8 cellular contexts compared by ENCODE assay signal in genomic region chr10:110311357-110311949, GRCh38. TPM values are rescaled to one million over a fixed set of nuclear protein-coding genes. Genes with fewer than 3 reads are reported as not detected.
A peak's percentile ranks its signal among the peaks of the same experiment; 100 is the strongest.
DNase-seq lines count a peak whose midpoint lies in the region; ATAC-seq and TF ChIP-seq lines count a peak whose summit lies in the region.

No MANE protein-coding gene starts in this region.

- H3K27me3 ChIP-seq in Caco-2 (replicated peaks; ENCODE audit: control insufficient read depth, insufficient read depth, low read length) (no peaks in the 10 kb centered on the region), neural progenitor cell (no peaks in the 10 kb centered on the region)

- H3K9me3 Mint-ChIP-seq in Caco-2 (ENCODE audit: unreplicated experiment): no peaks in the 10 kb centered on the region
- no peaks in the 10 kb centered on the region for H3K9me3 Mint-ChIP-seq in activated CD4-positive, alpha-beta T cell treated with anti-CD3 and anti-CD28 coated beads, Interleukin-2, amount 10 ng/mL, durations not matched to agents 24 days and 14 days
- no peaks in the 10 kb centered on the region for H3K9me3 Mint-ChIP-seq in neural progenitor cell

- H3K79me2 ChIP-seq in neural progenitor cell (ENCODE audit: low read depth): no peaks in the 10 kb centered on the region

- H4K20me1 ChIP-seq in neural progenitor cell (ENCODE audit: low read depth): no peaks in the 10 kb centered on the region

- H3K36me3 Mint-ChIP-seq in Caco-2 (ENCODE audit: insufficient read depth, unreplicated experiment): no peaks in the 10 kb centered on the region
- no peaks in the 10 kb centered on the region for H3K36me3 Mint-ChIP-seq in activated CD4-positive, alpha-beta T cell treated with anti-CD3 and anti-CD28 coated beads, Interleukin-2, amount 10 ng/mL, durations not matched to agents 24 days and 14 days (ENCODE audit: low read depth)
- H3K36me3 Mint-ChIP-seq in neural progenitor cell: no peaks in the 10 kb centered on the region

- peak overlapping the region; percentile 21 for H2AFZ ChIP-seq in neural progenitor cell (replicated peaks)

- intact Hi-C loops in Caco-2 (cut with micrococcal nuclease; ENCODE audit: unreplicated experiment): loop anchor here (1.0 to 5.0 kb wide), 6 partner anchors 47 to 289 kb away; no protein-coding TSS in a partner anchor
- intact Hi-C loops in activated CD4-positive, alpha-beta T cell treated with anti-CD3 and anti-CD28 coated beads, Interleukin-2, amount 10 ng/mL, durations not matched to agents 24 days and 14 days (cut with micrococcal nuclease): loop anchor here (1.0 to 5.0 kb wide), 10 partner anchors 42 to 371 kb away; partner anchors contain the start of gene SMC3

- H3K36me3 ChIP-seq in Caco-2 (ENCODE audit: control insufficient read depth, insufficient read depth, low read length) (no peaks in the 10 kb centered on the region), neural progenitor cell (no peaks in the 10 kb centered on the region)

- H3K4me1 ChIP-seq in Caco-2: peaks cover 7% of the 10 kb centered on the region
- H3K4me1 ChIP-seq in neural progenitor cell: peaks cover 4% of the 10 kb centered on the region

- CTCF ChIA-PET in Caco-2 (lab: Charles Lee): interaction anchor here (1.1 kb wide), 1 partner anchor 289 kb away, joined by 5 read pairs; no protein-coding TSS in a partner anchor

- no peak overlapping the region for H3K27ac ChIP-seq in neural progenitor cell

- no peaks in the 10 kb centered on the region for H3F3A ChIP-seq in neural progenitor cell (ENCODE audit: low read depth)

- H3K9me3 ChIP-seq in Caco-2: no peaks in the 10 kb centered on the region; the same call in 1 of the 2 replicates
- no peaks in the 10 kb centered on the region for H3K9me3 ChIP-seq in neural progenitor cell (ENCODE audit: low read depth)

- no peaks in the 10 kb centered on the region for H3K4me1 Mint-ChIP-seq in Caco-2 (ENCODE audit: low read depth, unreplicated experiment)
- H3K4me1 Mint-ChIP-seq in activated CD4-positive, alpha-beta T cell treated with anti-CD3 and anti-CD28 coated beads, Interleukin-2, amount 10 ng/mL, durations not matched to agents 24 days and 14 days: peaks cover 34% of the 10 kb centered on the region
- peaks cover 11% of the 10 kb centered on the region for H3K4me1 Mint-ChIP-seq in neural progenitor cell

- H3K4me3 Mint-ChIP-seq in Caco-2 (ENCODE audit: unreplicated experiment): no peak overlapping the region
- no peak overlapping the region for H3K4me3 Mint-ChIP-seq in activated CD4-positive, alpha-beta T cell treated with anti-CD3 and anti-CD28 coated beads, Interleukin-2, amount 10 ng/mL, durations not matched to agents 24 days and 14 days
- no peak overlapping the region for H3K4me3 Mint-ChIP-seq in neural progenitor cell

- DNase-seq in Caco-2: peak; percentile 59 to 60
- peak; percentile 48 to 52 for DNase-seq in NCI-H2081 (lab: John Stamatoyannopoulos, UW)
- peak; percentile 74 for DNase-seq in activated CD4-positive, alpha-beta T cell treated with anti-CD3 and anti-CD28 coated beads, Interleukin-2, amount 10 ng/mL, durations not matched to agents 24 days and 14 days
- DNase-seq in fibroblast of gingiva (ENCODE audit: low read depth): peak; percentile 44
- peak; percentile 82 for DNase-seq in neural progenitor cell (ENCODE audit: low spot score)

- H3K4me3 ChIP-seq in Caco-2 (ENCODE audit: low read depth, low read length) (no peak overlapping the region), neural progenitor cell (no peak overlapping the region)

- H3K27ac Mint-ChIP-seq in Caco-2 (ENCODE audit: unreplicated experiment) (no peak overlapping the region), neural progenitor cell (no peak overlapping the region)
- no peak overlapping the region for H3K27ac Mint-ChIP-seq in activated CD4-positive, alpha-beta T cell treated with anti-CD3 and anti-CD28 coated beads, Interleukin-2, amount 10 ng/mL, durations not matched to agents 24 days and 14 days

- TF ChIP-seq CTCF in Caco-2 (IDR thresholded peaks at IDR 0.05; ENCODE audit: insufficient read depth in 1 of 2, low read depth in 1 of 2, low read length in 1 of 2, severe bottlenecking in 1 of 2, unreplicated experiment in 1 of 2): peak; percentile 65 to 83
- peak; percentile 78 for TF ChIP-seq CTCF in neural progenitor cell (IDR thresholded peaks at IDR 0.05)

- H3K9ac ChIP-seq in neural progenitor cell: no peak overlapping the region

- no TSS peak for BruUV-seq in Caco-2 (replicated peaks; lab: Mats Ljungman, UMichigan)

- H3K27me3 Mint-ChIP-seq in Caco-2 (ENCODE audit: insufficient read depth, unreplicated experiment) (no peaks in the 10 kb centered on the region), neural progenitor cell (ENCODE audit: insufficient read depth, low read depth) (no peaks in the 10 kb centered on the region)
- no peaks in the 10 kb centered on the region for H3K27me3 Mint-ChIP-seq in activated CD4-positive, alpha-beta T cell treated with anti-CD3 and anti-CD28 coated beads, Interleukin-2, amount 10 ng/mL, durations not matched to agents 24 days and 14 days

- ATAC-seq in GM21381 (IDR thresholded peaks at IDR 0.05; ENCODE audit: unreplicated experiment) (peak; percentile 54), GM19455 (IDR thresholded peaks at IDR 0.05; ENCODE audit: unreplicated experiment) (no peak), HG03520 (IDR thresholded peaks at IDR 0.05; ENCODE audit: unreplicated experiment) (no peak)

- POLR2A ChIA-PET in Caco-2 (lab: Charles Lee): no interaction called here

- H3K4me2 ChIP-seq in neural progenitor cell: no peak overlapping the region

RNA-seq across cellular contexts. Expression of gene SMNDC1, which starts 6.7 kb away (rescaled TPM):
- 51.6 and 52.4 TPM in 2 replicates for total RNA-seq in Caco-2 (2022)
- 46.2 TPM in 2 replicates for total RNA-seq in activated CD4-positive, alpha-beta T cell treated with anti-CD3 and anti-CD28 coated beads, Interleukin-2, amount 10 ng/mL, durations not matched to agents 24 days and 14 days
- total RNA-seq in neural progenitor cell (ENCODE audit: low replicate concordance): 11.7 and 18.1 TPM in 2 replicates
